17 cellular contexts compared by ENCODE assay signal in the genomic region with DNA sequence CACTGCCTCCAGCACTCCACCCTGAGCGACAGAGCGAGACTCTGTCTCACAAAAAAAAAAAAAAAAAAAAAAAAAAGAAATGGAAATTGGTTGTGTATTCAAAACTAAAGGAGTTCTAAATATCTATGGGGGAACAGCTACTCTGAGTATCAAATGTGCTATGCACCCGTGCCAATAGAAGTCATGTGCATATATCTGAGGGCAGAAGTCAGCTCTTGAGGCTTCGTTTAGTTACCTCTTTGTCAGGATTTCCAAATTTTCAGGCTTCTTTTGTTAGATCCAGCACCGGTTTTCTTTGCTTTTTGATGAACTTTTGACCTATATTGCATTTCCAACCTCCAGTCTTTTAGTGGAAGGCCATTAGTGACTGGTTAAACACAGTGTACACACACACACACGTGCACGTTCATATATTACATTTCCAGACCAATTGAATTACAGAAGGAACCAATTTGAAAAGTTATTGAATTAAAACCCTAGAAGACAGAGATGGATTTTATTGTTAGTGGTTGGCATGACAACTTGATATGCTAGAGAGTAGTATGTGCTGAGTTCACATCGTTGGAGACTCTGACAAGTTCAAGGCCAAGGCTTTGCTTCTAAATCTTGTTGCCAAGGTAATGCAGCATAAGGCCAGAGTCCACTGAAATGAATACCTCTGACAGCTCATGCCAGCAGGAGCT. TPM values are rescaled to one million over a fixed set of nuclear protein-coding genes. Genes with fewer than 3 reads are reported as not detected.
A peak's percentile ranks its signal among the peaks of the same experiment; 100 is the strongest.
DNase-seq lines count a peak whose midpoint lies in the region; ATAC-seq and TF ChIP-seq lines count a peak whose summit lies in the region.
"Had no signal": no experiment of that assay in that cellular context is flagged by ENCODE, and none has a peak within 500 bp of the region (broad histone marks: within the 10 kb centered on the region; RNA-seq: fewer than 3 reads in every experiment).

No MANE protein-coding gene starts in this region.

- H3K36me3 Mint-ChIP-seq in brain (no peaks in the 10 kb centered on the region), mesothelial cell of epicardium (no peaks in the 10 kb centered on the region)
- H3K36me3 Mint-ChIP-seq: activated CD4-positive, alpha-beta memory T cell treated with anti-CD3 and anti-CD28 coated beads for 36 hours; activated naive CD8-positive, alpha-beta T cell; CD8-positive, alpha-beta memory T cell; natural killer cell had no signal

- H3K4me1 ChIP-seq in transverse colon, result peaks cover 0 to 47% (median 23%) of the 10 kb centered on the region in 4 donors
- H3K4me1 ChIP-seq: lower lobe of right lung had no signal

- H3K27me3 ChIP-seq in transverse colon, result no peaks in the 10 kb centered on the region

- in situ Hi-C loops in transverse colon (cut with MboI; ENCODE audit: low pct_ligation_motif_present in 1 of 4, low pct_unique_long_range_greater_than_20kb in 1 of 4, low sequenced_read_pairs in 3 of 4), result loop anchor here in 1 of 4 donors (25.0 kb wide), 1 partner anchor 87 kb away; no protein-coding TSS in a partner anchor

- H3K36me3 ChIP-seq in transverse colon, result no peaks in the 10 kb centered on the region
- H3K36me3 ChIP-seq: lower lobe of right lung had no signal

- no peaks in the 10 kb centered on the region for H3K9me3 ChIP-seq in transverse colon
- H3K9me3 ChIP-seq: lower lobe of right lung had no signal

- TF ChIP-seq POLR2A in transverse colon (IDR thresholded peaks at IDR 0.05), result no peak

- no peak overlapping the region for H3K4me3 ChIP-seq in transverse colon
- H3K4me3 ChIP-seq: lower lobe of right lung had no signal

- H3K27ac Mint-ChIP-seq in brain (peak overlapping the region in 4 of 5 experiments; percentile 37 to 93 (median 78)), mesothelial cell of epicardium (no peak overlapping the region)
- H3K27ac Mint-ChIP-seq: activated CD4-positive, alpha-beta memory T cell treated with anti-CD3 and anti-CD28 coated beads for 36 hours; activated naive CD8-positive, alpha-beta T cell; effector memory CD8-positive, alpha-beta T cell; natural killer cell had no signal

- H3K4me1 Mint-ChIP-seq in brain (peaks cover 44% of the 10 kb centered on the region), mesothelial cell of epicardium (peaks cover 41% of the 10 kb centered on the region)
- H3K4me1 Mint-ChIP-seq: CD8-positive, alpha-beta memory T cell; natural killer cell had no signal

- intact Hi-C loops in transverse colon (cut with DNase I; ENCODE audit: low total_unique reads), result no loop called here

- H3K27me3 Mint-ChIP-seq in brain (peaks cover 3% of the 10 kb centered on the region), mesothelial cell of epicardium (ENCODE audit: low read depth) (no peaks in the 10 kb centered on the region)
- H3K27me3 Mint-ChIP-seq: activated CD4-positive, alpha-beta memory T cell treated with anti-CD3 and anti-CD28 coated beads for 36 hours; activated naive CD8-positive, alpha-beta T cell had no signal

- DNase-seq in NCI-H748 (lab: John Stamatoyannopoulos, UW; ENCODE audit: unreplicated experiment) (peak; percentile 50), NCI-H748 treated with DMSO at 0.1 percent for 48 hours (lab: John Stamatoyannopoulos, UW) (no peak), left lobe of liver (ENCODE audit: low spot score) (no peak), transverse colon (no peak), mesothelial cell of epicardium (ENCODE audit: low spot score in 2 of 2, unreplicated experiment in 2 of 2) (no peak)
- DNase-seq: activated CD4-positive, alpha-beta memory T cell treated with anti-CD3 and anti-CD28 coated beads for 36 hours; activated T-cell treated with anti-CD3 and anti-CD28 coated beads, Interleukin-2, amount 50 U/mL, for 4 hours; CD8-positive, alpha-beta memory T cell; effector memory CD8-positive, alpha-beta T cell; foreskin fibroblast; lower lobe of right lung; natural killer cell; NCI-H2029 treated with DMSO at 0.1 percent for 48 hours had no signal

- peak overlapping the region in 2 of 5 experiments; percentile 18 to 59 for H3K4me3 Mint-ChIP-seq in brain
- H3K4me3 Mint-ChIP-seq in mesothelial cell of epicardium, result no peak overlapping the region
- H3K4me3 Mint-ChIP-seq: activated CD4-positive, alpha-beta memory T cell treated with anti-CD3 and anti-CD28 coated beads for 36 hours; activated naive CD8-positive, alpha-beta T cell; activated T-cell treated with anti-CD3 and anti-CD28 coated beads, Interleukin-2, amount 50 U/mL, for 4 hours; CD8-positive, alpha-beta memory T cell; effector memory CD8-positive, alpha-beta T cell; natural killer cell had no signal

- ATAC-seq in left lobe of liver (peak; percentile 64), HG02852 (IDR thresholded peaks at IDR 0.05; ENCODE audit: unreplicated experiment) (no peak), GM19452 (IDR thresholded peaks at IDR 0.05; ENCODE audit: unreplicated experiment) (no peak)
- ATAC-seq: activated T-cell treated with anti-CD3 and anti-CD28 coated beads, Interleukin-2, amount 50 U/mL, for 4 hours; effector memory CD8-positive, alpha-beta T cell; lower lobe of right lung; natural killer cell had no signal

- TF ChIP-seq CTCF in brain (conservative IDR thresholded peaks at IDR 0.05), result no peak
- TF ChIP-seq CTCF in transverse colon (IDR thresholded peaks at IDR 0.05), result no peak
- TF ChIP-seq CTCF in mesothelial cell of epicardium (IDR thresholded peaks at IDR 0.05; ENCODE audit: unreplicated experiment), result no peak

- no peaks in the 10 kb centered on the region for H3K9me3 Mint-ChIP-seq in brain
- H3K9me3 Mint-ChIP-seq in mesothelial cell of epicardium, result no peaks in the 10 kb centered on the region
- H3K9me3 Mint-ChIP-seq: activated CD4-positive, alpha-beta memory T cell treated with anti-CD3 and anti-CD28 coated beads for 36 hours; activated T-cell treated with anti-CD3 and anti-CD28 coated beads, Interleukin-2, amount 50 U/mL, for 4 hours; CD8-positive, alpha-beta memory T cell; effector memory CD8-positive, alpha-beta T cell; natural killer cell had no signal

- WGBS in transverse colon (ENCODE audit: low coverage in 1 of 2), 2 donors, result 35 to 54% methylated on average over 6 to 8 of the region's 8 CpGs

- H3K27ac ChIP-seq in transverse colon, result peak overlapping the region; percentile 22 to 79 (median 56)
- H3K27ac ChIP-seq: lower lobe of right lung had no signal

- peak; percentile 3 for TF ChIP-seq EP300 in transverse colon (IDR thresholded peaks at IDR 0.05; ENCODE audit: low read depth)

RNA-seq across cellular contexts. Expression of a gene that starts 33.1 kb away (rescaled TPM):
- polyA plus RNA-seq in brain (ENCODE audit: insufficient read depth, low read depth, low replicate concordance), result 36.6 TPM
- 14.2 TPM for total RNA-seq in left lobe of liver
- 100 to 1,000 TPM; 175 to 342 (median 258) TPM for total RNA-seq in transverse colon
- 98.7 to 104 TPM (median 101 TPM) in 3 replicates for total RNA-seq in mesothelial cell of epicardium

RNA-seq across cellular contexts. Expression of a gene that starts 51.3 kb away (rescaled TPM):
- 43.1 TPM for polyA plus RNA-seq in brain (ENCODE audit: insufficient read depth, low read depth, low replicate concordance)
- total RNA-seq in left lobe of liver, result 18.7 TPM
- total RNA-seq in transverse colon, result 100 to 1,000 TPM; 108 to 298 (median 127) TPM
- total RNA-seq in mesothelial cell of epicardium, result 85.6 to 88.7 TPM (median 87.7 TPM) in 3 replicates
